ENCODE assay signal across 11 cellular contexts in the genomic region with DNA sequence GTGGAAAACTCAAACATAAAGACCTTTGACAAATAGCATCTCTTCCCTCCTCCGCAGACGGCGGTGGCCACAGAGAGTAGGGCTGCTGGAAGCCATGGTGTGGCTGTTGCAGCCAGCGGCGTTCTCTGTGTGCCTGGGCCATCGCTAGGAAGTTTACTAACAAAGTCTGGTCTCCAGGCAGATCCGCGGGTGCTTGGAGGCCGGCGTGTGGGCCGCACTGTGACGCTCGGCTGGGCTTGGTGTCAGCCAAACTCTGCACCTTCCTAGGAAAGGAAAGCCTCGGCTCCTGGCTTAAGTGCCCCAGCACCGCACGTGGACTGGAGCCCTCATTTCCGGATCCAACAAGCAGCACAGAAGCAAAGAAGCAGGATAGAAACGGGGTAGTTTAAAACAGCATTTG.
A peak's percentile ranks its signal among the peaks of the same experiment; 100 is the strongest.
DNase-seq lines count a peak whose midpoint lies in the region; ATAC-seq lines count a peak whose summit lies in the region.
"Had no signal": no experiment of that assay in that cellular context is flagged by ENCODE, and none has a peak within 500 bp of the region (broad histone marks: within the 10 kb centered on the region; RNA-seq: fewer than 3 reads in every experiment).

No MANE protein-coding gene starts in this region.

- no peaks in the 10 kb centered on the region for H3K27me3 Mint-ChIP-seq in activated CD4-positive, alpha-beta T cell treated with anti-CD3 and anti-CD28 coated beads, Interleukin-2, amount 10 ng/mL, durations not matched to agents 24 days and 14 days
- H3K27me3 Mint-ChIP-seq in activated CD4-positive, alpha-beta memory T cell treated with anti-CD3 and anti-CD28 coated beads for 36 hours, result no peaks in the 10 kb centered on the region
- H3K27me3 Mint-ChIP-seq in stimulated activated memory B cell treated with anti-CD40 and anti-IgM and Interleukin-4, amounts not matched to agents 10 μg/mL and 1 μg/mL and 100 μg/mL, for 72 hours, result no peaks in the 10 kb centered on the region

- CTCF ChIA-PET in activated CD4-positive, alpha-beta memory T cell treated with anti-CD3 and anti-CD28 coated beads for 36 hours (lab: Charles Lee), result interaction anchor here (2.1 to 4.3 kb wide), 3 partner anchors 22 to 65 kb away, joined by 11 to 58 read pairs (median 32); partner anchors contain the start of gene CCDC88C

- no peak overlapping the region for H3K4me3 ChIP-seq in right cardiac atrium (ENCODE audit: low read length)

- H3K27ac ChIP-seq in right cardiac atrium (ENCODE audit: low read length), result no peak overlapping the region

- peaks cover 33% of the 10 kb centered on the region for H3K36me3 Mint-ChIP-seq in activated CD4-positive, alpha-beta T cell treated with anti-CD3 and anti-CD28 coated beads, Interleukin-2, amount 10 ng/mL, durations not matched to agents 24 days and 14 days (ENCODE audit: low read depth)
- H3K36me3 Mint-ChIP-seq in activated CD4-positive, alpha-beta memory T cell treated with anti-CD3 and anti-CD28 coated beads for 36 hours, result peaks cover 3% of the 10 kb centered on the region
- H3K36me3 Mint-ChIP-seq in stimulated activated memory B cell treated with anti-CD40 and anti-IgM and Interleukin-4, amounts not matched to agents 10 μg/mL and 1 μg/mL and 100 μg/mL, for 72 hours, result peaks cover 26% of the 10 kb centered on the region

- H3K4me1 Mint-ChIP-seq in activated CD4-positive, alpha-beta T cell treated with anti-CD3 and anti-CD28 coated beads, Interleukin-2, amount 10 ng/mL, durations not matched to agents 24 days and 14 days, result peaks cover 86% of the 10 kb centered on the region
- H3K4me1 Mint-ChIP-seq in activated CD4-positive, alpha-beta memory T cell treated with anti-CD3 and anti-CD28 coated beads for 36 hours (ENCODE audit: low read depth), result peaks cover 90% of the 10 kb centered on the region
- H3K4me1 Mint-ChIP-seq in stimulated activated memory B cell treated with anti-CD40 and anti-IgM and Interleukin-4, amounts not matched to agents 10 μg/mL and 1 μg/mL and 100 μg/mL, for 72 hours, result peaks cover 92% of the 10 kb centered on the region

- ATAC-seq in right cardiac atrium (peak; percentile 82 to 85), GM21786 (IDR thresholded peaks at IDR 0.05; ENCODE audit: unreplicated experiment) (no peak), HG02970 (IDR thresholded peaks at IDR 0.05; ENCODE audit: low FRiP score, unreplicated experiment) (no peak), GM21619 (IDR thresholded peaks at IDR 0.05; ENCODE audit: unreplicated experiment) (no peak)
- ATAC-seq in stimulated activated memory B cell treated with anti-CD40 and anti-IgM and Interleukin-4, amounts not matched to agents 10 μg/mL and 1 μg/mL and 100 μg/mL, for 72 hours, result no peak

- intact Hi-C loops in activated CD4-positive, alpha-beta T cell treated with anti-CD3 and anti-CD28 coated beads, Interleukin-2, amount 10 ng/mL, durations not matched to agents 24 days and 14 days (cut with micrococcal nuclease), result no loop called here
- intact Hi-C loops in activated CD4-positive, alpha-beta memory T cell treated with anti-CD3 and anti-CD28 coated beads for 36 hours (cut with micrococcal nuclease), result no loop called here
- intact Hi-C loops in right cardiac atrium (cut with DNase I), result no loop called here

- peak overlapping the region; percentile 94 for H3K27ac Mint-ChIP-seq in activated CD4-positive, alpha-beta T cell treated with anti-CD3 and anti-CD28 coated beads, Interleukin-2, amount 10 ng/mL, durations not matched to agents 24 days and 14 days
- peak overlapping the region; percentile 88 for H3K27ac Mint-ChIP-seq in activated CD4-positive, alpha-beta memory T cell treated with anti-CD3 and anti-CD28 coated beads for 36 hours
- peak overlapping the region; percentile 90 for H3K27ac Mint-ChIP-seq in stimulated activated memory B cell treated with anti-CD40 and anti-IgM and Interleukin-4, amounts not matched to agents 10 μg/mL and 1 μg/mL and 100 μg/mL, for 72 hours

- peak overlapping the region; percentile 80 for H3K4me3 Mint-ChIP-seq in activated CD4-positive, alpha-beta T cell treated with anti-CD3 and anti-CD28 coated beads, Interleukin-2, amount 10 ng/mL, durations not matched to agents 24 days and 14 days
- H3K4me3 Mint-ChIP-seq in activated CD4-positive, alpha-beta memory T cell treated with anti-CD3 and anti-CD28 coated beads for 36 hours, result peak overlapping the region; percentile 63
- peak overlapping the region; percentile 80 for H3K4me3 Mint-ChIP-seq in stimulated activated memory B cell treated with anti-CD40 and anti-IgM and Interleukin-4, amounts not matched to agents 10 μg/mL and 1 μg/mL and 100 μg/mL, for 72 hours

- 26% methylated on average over 18 of the region's 18 CpGs for WGBS in right cardiac atrium

- H3K27me3 ChIP-seq in right cardiac atrium (ENCODE audit: control insufficient read depth, insufficient read depth), result no peaks in the 10 kb centered on the region

- no peaks in the 10 kb centered on the region for H3K9me3 ChIP-seq in right cardiac atrium (ENCODE audit: control insufficient read depth, low read length)

- peaks cover 2% of the 10 kb centered on the region for H3K4me1 ChIP-seq in right cardiac atrium (ENCODE audit: control insufficient read depth, insufficient read depth, low read length)

- H3K9me3 Mint-ChIP-seq in activated CD4-positive, alpha-beta T cell treated with anti-CD3 and anti-CD28 coated beads, Interleukin-2, amount 10 ng/mL, durations not matched to agents 24 days and 14 days, result no peaks in the 10 kb centered on the region
- no peaks in the 10 kb centered on the region for H3K9me3 Mint-ChIP-seq in activated CD4-positive, alpha-beta memory T cell treated with anti-CD3 and anti-CD28 coated beads for 36 hours
- H3K9me3 Mint-ChIP-seq in stimulated activated memory B cell treated with anti-CD40 and anti-IgM and Interleukin-4, amounts not matched to agents 10 μg/mL and 1 μg/mL and 100 μg/mL, for 72 hours, result no peaks in the 10 kb centered on the region

- no peak for DNase-seq in activated CD4-positive, alpha-beta T cell treated with anti-CD3 and anti-CD28 coated beads, Interleukin-2, amount 10 ng/mL, durations not matched to agents 24 days and 14 days
- DNase-seq in activated CD4-positive, alpha-beta T cell treated with anti-CD3 and anti-CD28 coated beads, Interleukin-2, amount 50 U/mL, for 48 hours, result no peak
- no peak for DNase-seq in activated CD4-positive, alpha-beta memory T cell treated with anti-CD3 and anti-CD28 coated beads for 36 hours
- peak; percentile 71 to 84 (median 81) for DNase-seq in right cardiac atrium
- DNase-seq: ACHN, islet precursor cell, NCI-H1930 had no signal

- POLR2A ChIA-PET in activated CD4-positive, alpha-beta memory T cell treated with anti-CD3 and anti-CD28 coated beads for 36 hours (lab: Charles Lee), result interaction anchor here (0.7 to 5.0 kb wide), 5 partner anchors 21 to 59 kb away, joined by 3 to 46 read pairs (median 21); no protein-coding TSS in a partner anchor

Comparison
In these comparisons a context has a peak if more than half of its experiments do, and no peak if none do; other contexts are left out.
1. DNase-seq: peak in right cardiac atrium (3 of 3); none in activated CD4-positive, alpha-beta T cell treated with anti-CD3 and anti-CD28 coated beads, Interleukin-2, amount 10 ng/mL, durations not matched to agents 24 days and 14 days (single experiment), activated CD4-positive, alpha-beta T cell treated with anti-CD3 and anti-CD28 coated beads, Interleukin-2, amount 50 U/mL, for 48 hours (0 of 2) and activated CD4-positive, alpha-beta memory T cell treated with anti-CD3 and anti-CD28 coated beads for 36 hours (single experiment).
2. ATAC-seq: peak in right cardiac atrium (2 of 2); none in stimulated activated memory B cell treated with anti-CD40 and anti-IgM and Interleukin-4, amounts not matched to agents 10 μg/mL and 1 μg/mL and 100 μg/mL, for 72 hours (single experiment), GM21786 (single experiment), HG02970 (single experiment) and GM21619 (single experiment).
3. Peak in every context shown above with its lines, with median percentiles within 50 percentile points of each other: H3K27ac Mint-ChIP-seq and H3K4me3 Mint-ChIP-seq.